Comparison of ENCODE assay signal across 11 cellular contexts in the genomic region with DNA sequence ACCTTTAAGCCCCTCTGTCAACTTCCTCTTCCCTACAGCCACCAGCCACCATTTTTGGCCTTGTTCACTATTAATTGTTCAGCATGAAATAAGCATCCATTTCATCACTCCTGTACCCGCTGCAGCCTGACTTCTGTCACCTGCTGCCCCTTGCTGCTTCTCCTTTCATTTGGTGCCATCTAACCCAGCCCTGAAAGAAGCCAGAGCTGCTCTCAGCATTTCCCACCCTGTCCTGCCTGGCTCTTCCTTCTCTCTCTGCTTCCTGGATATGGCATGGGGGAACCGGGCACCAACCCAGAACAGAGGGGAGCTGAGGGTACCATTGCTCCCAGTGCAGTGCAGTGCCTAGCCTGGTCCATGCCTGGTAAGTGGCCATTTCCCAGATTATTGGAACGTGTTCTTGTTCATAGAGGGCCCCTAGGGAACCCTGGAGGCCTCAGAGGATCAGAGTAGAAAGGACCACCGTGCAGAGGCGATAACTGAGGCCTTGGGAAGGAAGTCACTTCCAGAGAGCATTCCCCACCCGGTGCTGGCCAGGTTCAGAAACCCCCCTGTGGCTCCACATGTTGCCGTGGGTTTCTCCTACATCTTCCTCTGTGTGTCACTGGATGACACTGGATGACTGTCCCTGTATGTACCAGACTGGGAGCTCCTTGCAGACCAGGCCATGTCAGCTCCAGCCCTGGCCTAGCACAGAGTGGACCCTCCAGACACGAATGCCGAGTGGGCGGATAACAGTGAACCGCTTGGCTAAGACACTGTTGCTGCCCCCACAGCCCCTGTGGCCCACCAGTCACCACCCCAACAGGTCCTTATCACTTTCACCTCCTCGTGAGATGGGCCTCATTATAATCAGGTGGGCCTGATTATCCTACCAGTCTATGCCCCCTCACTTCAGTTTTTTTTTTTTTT. TPM values are rescaled to one million over a fixed set of nuclear protein-coding genes. Genes with fewer than 3 reads are reported as not detected.
DNase-seq lines count a peak whose midpoint lies in the region; ATAC-seq and TF ChIP-seq lines count a peak whose summit lies in the region.
"Had no signal": no experiment of that assay in that cellular context is flagged by ENCODE, and none has a peak within 500 bp of the region (broad histone marks: within the 10 kb centered on the region; RNA-seq: fewer than 3 reads in every experiment).

No MANE protein-coding gene starts in this region.

- peaks cover 56% of the 10 kb centered on the region for H3K79me2 ChIP-seq in OCI-LY7 (ENCODE audit: insufficient read depth, low read depth, low read length)

- H3K9me2 ChIP-seq in OCI-LY7 (ENCODE audit: insufficient read depth, low read length) = no peaks in the 10 kb centered on the region

- DNase-seq in CD8-positive, alpha-beta memory T cell = no peak
- DNase-seq in OCI-LY7 (ENCODE audit: low spot score) = no peak
- DNase-seq in endodermal cell = no peak
- DNase-seq in CD1c-positive myeloid dendritic cell (ENCODE audit: extremely low spot score) = no peak
- DNase-seq in right cardiac atrium = no peak
- DNase-seq in stimulated activated CD4-positive, alpha-beta T cell treated with anti-CD3 and anti-CD28 coated beads, Interleukin-4, amount 100 ng/mL, for 4 hours = no peak
- DNase-seq: NCI-H2029, Peyer's patch, sigmoid colon had no signal

- BruUV-seq in OCI-LY7 (replicated peaks; lab: Mats Ljungman, UMichigan) = no TSS peak

- intact Hi-C loops in OCI-LY7 (cut with micrococcal nuclease; ENCODE audit: unreplicated experiment) = no loop called here
- intact Hi-C loops in right cardiac atrium (cut with DNase I) = no loop called here

- H3K27me3 ChIP-seq in CD8-positive, alpha-beta memory T cell (ENCODE audit: insufficient read depth, low read length, poor library complexity, severe bottlenecking) = no peaks in the 10 kb centered on the region
- H3K27me3 ChIP-seq in endodermal cell (ENCODE audit: control insufficient read depth, insufficient read depth, low read length, poor library complexity, severe bottlenecking) (no peaks in the 10 kb centered on the region), right cardiac atrium (ENCODE audit: control insufficient read depth, insufficient read depth) (no peaks in the 10 kb centered on the region)
- H3K27me3 ChIP-seq: Peyer's patch, sigmoid colon had no signal

- peak overlapping the region in 1 of 7 donors; percentile 24 for H3K4me3 Mint-ChIP-seq in CD8-positive, alpha-beta memory T cell
- no peak overlapping the region for H3K4me3 Mint-ChIP-seq in endodermal cell

- H3K4me1 ChIP-seq in CD8-positive, alpha-beta memory T cell (ENCODE audit: insufficient read depth, low read length) = peaks cover 43% of the 10 kb centered on the region
- H3K4me1 ChIP-seq in OCI-LY7 (ENCODE audit: insufficient read depth, low read length, poor library complexity, severe bottlenecking) = peaks cover 46% of the 10 kb centered on the region
- H3K4me1 ChIP-seq in endodermal cell (ENCODE audit: control insufficient read depth, insufficient read depth, low read length) = no peaks in the 10 kb centered on the region
- peaks cover 16% of the 10 kb centered on the region for H3K4me1 ChIP-seq in right cardiac atrium (ENCODE audit: control insufficient read depth, insufficient read depth, low read length)

- H3K9ac ChIP-seq in endodermal cell (ENCODE audit: extremely low read depth, low read length, poor library complexity, severe bottlenecking) = no peak overlapping the region

- H4K20me1 ChIP-seq in OCI-LY7 (ENCODE audit: insufficient read depth, low read length) = 0 out of 2 replicates have a peak, but pooled peaks cover 3% of the 10 kb centered on the region

- peaks cover 0 to 2% of the 10 kb centered on the region in 2 donors for H3K27me3 Mint-ChIP-seq in CD8-positive, alpha-beta memory T cell
- no peaks in the 10 kb centered on the region for H3K27me3 Mint-ChIP-seq in endodermal cell (ENCODE audit: insufficient read depth)

- ATAC-seq in right cardiac atrium (no peak), GM18861 (IDR thresholded peaks at IDR 0.05; ENCODE audit: unreplicated experiment) (no peak)

- POLR2A ChIA-PET in CD8-positive, alpha-beta memory T cell (lab: Charles Lee) = no interaction called here
- POLR2A ChIA-PET in OCI-LY7 (lab: Charles Lee) = no interaction called here

- TF ChIP-seq CTCF in 22Rv1 (IDR thresholded peaks at IDR 0.05) (no peak), OCI-LY7 (conservative IDR thresholded peaks at IDR 0.05; ENCODE audit: low read length) (no peak), endodermal cell (conservative IDR thresholded peaks at IDR 0.05) (no peak)

- H3K36me3 ChIP-seq in CD8-positive, alpha-beta memory T cell (ENCODE audit: insufficient read depth, low read length) = peaks cover 36% of the 10 kb centered on the region
- peaks cover 76% of the 10 kb centered on the region for H3K36me3 ChIP-seq in OCI-LY7 (ENCODE audit: insufficient read depth, low read length)
- H3K36me3 ChIP-seq in endodermal cell (ENCODE audit: control insufficient read depth, insufficient read depth, low read length) = peaks cover 46% of the 10 kb centered on the region

- H3K27ac Mint-ChIP-seq in CD8-positive, alpha-beta memory T cell = peak overlapping the region; percentile 7 to 94 (median 79)
- peak overlapping the region; percentile 16 for H3K27ac Mint-ChIP-seq in endodermal cell

- H3K9me3 Mint-ChIP-seq in CD8-positive, alpha-beta memory T cell = no peaks in the 10 kb centered on the region
- H3K9me3 Mint-ChIP-seq in endodermal cell = peaks cover 2% of the 10 kb centered on the region

- no peak overlapping the region for H3K4me3 ChIP-seq in CD8-positive, alpha-beta memory T cell (ENCODE audit: low read length)
- H3K4me3 ChIP-seq in OCI-LY7 (ENCODE audit: low read depth, low read length, poor library complexity, severe bottlenecking) = no peak overlapping the region
- no peak overlapping the region for H3K4me3 ChIP-seq in endodermal cell (ENCODE audit: low read length)
- no peak overlapping the region for H3K4me3 ChIP-seq in right cardiac atrium (ENCODE audit: low read length)
- H3K4me3 ChIP-seq: Peyer's patch, sigmoid colon had no signal

- H3K4me1 Mint-ChIP-seq in CD8-positive, alpha-beta memory T cell = peaks cover 36 to 73% (median 48%) of the 10 kb centered on the region in 3 donors
- peaks cover 5% of the 10 kb centered on the region for H3K4me1 Mint-ChIP-seq in endodermal cell

- no peak overlapping the region for H3K4me2 ChIP-seq in OCI-LY7 (ENCODE audit: low read length)

- peaks cover 0 to 65% (median 6%) of the 10 kb centered on the region in 3 donors for H3K36me3 Mint-ChIP-seq in CD8-positive, alpha-beta memory T cell
- H3K36me3 Mint-ChIP-seq in endodermal cell (ENCODE audit: low read depth) = peaks cover 36% of the 10 kb centered on the region

- CTCF ChIA-PET in CD8-positive, alpha-beta memory T cell (lab: Charles Lee) = interaction anchor here (1.1 to 1.5 kb wide), 3 partner anchors 9 to 21 kb away, joined by 3 to 5 read pairs (median 5); a partner anchor contains a TSS
- CTCF ChIA-PET in OCI-LY7 (lab: Charles Lee; ENCODE audit: unreplicated experiment) = no interaction called here

- WGBS in endodermal cell (ENCODE audit: insufficient coverage in 1 of 2, insufficient read length in 1 of 2), 2 experiments = 93% methylated on average over 6 to 12 of the region's 12 CpGs
- 78% methylated on average over 12 of the region's 12 CpGs for WGBS in right cardiac atrium

- no peaks in the 10 kb centered on the region for H3K9me3 ChIP-seq in CD8-positive, alpha-beta memory T cell (ENCODE audit: low read length)
- no peaks in the 10 kb centered on the region for H3K9me3 ChIP-seq in OCI-LY7 (ENCODE audit: low read length)
- H3K9me3 ChIP-seq in endodermal cell (ENCODE audit: control insufficient read depth, low read length) = no peaks in the 10 kb centered on the region
- no peaks in the 10 kb centered on the region for H3K9me3 ChIP-seq in right cardiac atrium (ENCODE audit: control insufficient read depth, low read length)
- H3K9me3 ChIP-seq: Peyer's patch, sigmoid colon had no signal

- H2AFZ ChIP-seq in OCI-LY7 (ENCODE audit: low read length) = no peak overlapping the region

- H3K27ac ChIP-seq in 22Rv1 (peak overlapping the region; percentile 89), OCI-LY7 (ENCODE audit: low read depth, low read length, poor library complexity, severe bottlenecking) (peak overlapping the region; percentile 35), endodermal cell (ENCODE audit: low read depth, low read length) (no peak overlapping the region), right cardiac atrium (ENCODE audit: low read length) (no peak overlapping the region)
- H3K27ac ChIP-seq in CD8-positive, alpha-beta memory T cell (ENCODE audit: low read depth, low read length) = peak overlapping the region; percentile 29
- H3K27ac ChIP-seq: Peyer's patch, sigmoid colon had no signal

RNA-seq across cellular contexts. Expression of a gene that starts 4.7 kb away (rescaled TPM):
- total RNA-seq in CD8-positive, alpha-beta memory T cell = 10 to 100 TPM; 75.2 to 79.0 TPM
- polyA plus RNA-seq in CD8-positive, alpha-beta memory T cell = 61.1 TPM
- 75.6 and 81.1 TPM in 2 replicates for total RNA-seq in OCI-LY7 (2014; rRNA removed; shearing (Covaris generic))
- total RNA-seq in OCI-LY7 (2022) (59.0 and 59.3 TPM in 2 replicates), endodermal cell (10 to 100 TPM; 16.4 to 19.9 TPM), right cardiac atrium (1 to 10 TPM; 3.6 to 5.8 (median 5.3) TPM)
- 11.6 TPM for polyA plus RNA-seq in endodermal cell (2013, experiment 1 of 2)
- 11.3 TPM for polyA plus RNA-seq in endodermal cell (2013, experiment 2 of 2)
- polyA plus RNA-seq in right cardiac atrium = 7.9 TPM

RNA-seq across cellular contexts. Expression of a gene that starts 7.4 kb away (rescaled TPM):
- total RNA-seq in CD8-positive, alpha-beta memory T cell = under 1 TPM; 0.48 to 0.51 TPM
- polyA plus RNA-seq in CD8-positive, alpha-beta memory T cell = not detected
- total RNA-seq in OCI-LY7 (2014; rRNA removed; shearing (Covaris generic)) = 1.5 and 1.7 TPM in 2 replicates
- total RNA-seq in OCI-LY7 (2022) = 3.1 and 3.5 TPM in 2 replicates
- under 1 TPM; 0.46 to 0.84 TPM for total RNA-seq in endodermal cell
- polyA plus RNA-seq in endodermal cell (2013, experiment 1 of 2) = 0.53 TPM
- polyA plus RNA-seq in endodermal cell (2013, experiment 2 of 2) = 0.41 TPM
- under 1 TPM in 2 of 4 donors, not detected in 2; 0.34 TPM for total RNA-seq in right cardiac atrium
- polyA plus RNA-seq in right cardiac atrium = 0.29 TPM

RNA-seq across cellular contexts. Expression of a gene that starts 17.0 kb away (rescaled TPM):
- total RNA-seq in CD8-positive, alpha-beta memory T cell = 10 to 100 TPM; 71.5 to 74.7 TPM
- 99.6 TPM for polyA plus RNA-seq in CD8-positive, alpha-beta memory T cell
- total RNA-seq in OCI-LY7 (2014; rRNA removed; shearing (Covaris generic)) = 66.8 and 89.1 TPM in 2 replicates
- total RNA-seq in OCI-LY7 (2022) (39.6 and 60.5 TPM in 2 replicates), endodermal cell (10 to 100 TPM; 30.3 to 61.4 TPM), right cardiac atrium (10 to 100 TPM; 14.4 to 37.5 (median 33.4) TPM)
- polyA plus RNA-seq in endodermal cell (2013, experiment 1 of 2) = 17.6 TPM
- 20.9 TPM for polyA plus RNA-seq in endodermal cell (2013, experiment 2 of 2)
- 35.9 TPM for polyA plus RNA-seq in right cardiac atrium

RNA-seq across cellular contexts. Expression of a gene that starts 40.7 kb away (rescaled TPM):
- total RNA-seq in CD8-positive, alpha-beta memory T cell = 10 to 100 TPM; 42.4 to 47.3 TPM
- polyA plus RNA-seq in CD8-positive, alpha-beta memory T cell = 38.7 TPM
- 58.5 and 59.9 TPM in 2 replicates for total RNA-seq in OCI-LY7 (2014; rRNA removed; shearing (Covaris generic))
- 86.3 and 92.7 TPM in 2 replicates for total RNA-seq in OCI-LY7 (2022)
- total RNA-seq in endodermal cell = 10 to 100 TPM; 39.9 to 41.2 TPM
- 39.4 TPM for polyA plus RNA-seq in endodermal cell (2013, experiment 1 of 2)
- 35.8 TPM for polyA plus RNA-seq in endodermal cell (2013, experiment 2 of 2)
- total RNA-seq in right cardiac atrium = 10 to 100 TPM; 20.4 to 32.0 (median 26.0) TPM
- 22.6 TPM for polyA plus RNA-seq in right cardiac atrium

RNA-seq across cellular contexts. Expression of a gene that starts 57.6 kb away (rescaled TPM):
- total RNA-seq in CD8-positive, alpha-beta memory T cell = 10 to 100 TPM; 74.3 to 80.2 TPM
- 109 TPM for polyA plus RNA-seq in CD8-positive, alpha-beta memory T cell
- total RNA-seq in OCI-LY7 (2014; rRNA removed; shearing (Covaris generic)) = 61.2 and 63.8 TPM in 2 replicates
- total RNA-seq in OCI-LY7 (2022) (67.1 and 67.8 TPM in 2 replicates), endodermal cell (10 to 100 TPM; 74.6 to 79.4 TPM), right cardiac atrium (10 to 100 TPM; 38.8 to 49.0 (median 44.7) TPM)
- polyA plus RNA-seq in endodermal cell (2013, experiment 1 of 2) = 89.9 TPM
- polyA plus RNA-seq in endodermal cell (2013, experiment 2 of 2) = 90.0 TPM
- 63.6 TPM for polyA plus RNA-seq in right cardiac atrium

Comparison
In these comparisons a context has a peak if more than half of its experiments do, and no peak if none do; other contexts are left out.
1. H3K27ac ChIP-seq: peak in 22Rv1 (single experiment), CD8-positive, alpha-beta memory T cell (single experiment) and OCI-LY7 (single experiment); none in endodermal cell (single experiment) and right cardiac atrium (single experiment).